In genomic region chr9:94339657-94340056, GRCh38 we compare ENCODE assay signal across 15 cellular contexts. TPM values are rescaled to one million over a fixed set of nuclear protein-coding genes. Genes with fewer than 3 reads are reported as not detected.
"Had no signal": no experiment of that assay in that cellular context is flagged by ENCODE, and none has a peak within 500 bp of the region (broad histone marks: within the 10 kb centered on the region; RNA-seq: fewer than 3 reads in every experiment).

No MANE protein-coding gene starts in this region.

RNA-seq across cellular contexts. Expression of gene NUTM2F, which starts 11.2 kb away (rescaled TPM):
- total RNA-seq: naive thymus-derived CD4-positive, alpha-beta T cell; natural killer cell; occipital lobe; osteoblast; ovary; progenitor cell of endocrine pancreas; psoas muscle; renal cortical epithelial cell; right cardiac atrium; sigmoid colon; skeletal muscle tissue; transverse colon; ureter; vagina had no signal
- polyA plus RNA-seq: naive thymus-derived CD4-positive, alpha-beta T cell; ovary; right cardiac atrium; sigmoid colon; small intestine had no signal
